ENCODE assay signal across 27 cellular contexts in the genomic region with DNA sequence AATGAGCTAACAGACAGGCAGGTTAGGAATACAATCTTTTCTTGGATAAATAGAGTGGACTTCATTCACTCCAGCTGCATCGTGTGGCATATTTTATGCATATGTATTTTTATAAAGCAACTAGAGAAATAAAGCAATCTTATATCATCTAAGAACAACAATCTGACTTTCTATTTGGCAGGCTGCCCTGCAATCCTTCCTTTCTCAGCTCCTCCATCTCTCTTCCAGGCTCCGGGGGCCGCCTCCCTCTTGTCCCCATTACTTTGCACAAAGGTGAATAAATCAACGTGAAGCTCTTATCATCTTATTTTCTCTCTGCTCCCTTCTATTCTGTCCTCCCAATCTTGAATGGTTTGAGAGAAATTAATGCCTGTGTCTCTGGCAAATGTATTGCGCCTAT.
"Had no signal": no experiment of that assay in that cellular context is flagged by ENCODE, and none has a peak within 500 bp of the region (broad histone marks: within the 10 kb centered on the region; RNA-seq: fewer than 3 reads in every experiment).

No MANE protein-coding gene starts in this region.

- H3K4me1 Mint-ChIP-seq: activated CD4-positive, alpha-beta memory T cell treated with anti-CD3 and anti-CD28 coated beads, Interleukin-2, amount 10 ng/mL, durations not matched to agents 7 days and 5 days; activated CD4-positive, alpha-beta T cell treated with anti-CD3 and anti-CD28 coated beads, Interleukin-2, amount 10 ng/mL, durations not matched to agents 7 days and 5 days; activated naive CD4-positive, alpha-beta T cell treated with anti-CD3 and anti-CD28 coated beads, Interleukin-2, amount 50 U/mL, for 24 hours; activated naive CD8-positive, alpha-beta T cell treated with anti-CD3 and anti-CD28 coated beads for 36 hours; activated naive CD8-positive, alpha-beta T cell treated with anti-CD3 and anti-CD28 coated beads, Interleukin-2, amount 50 U/mL, for 24 hours; T-helper 17 cell had no signal

- DNase-seq: activated CD4-positive, alpha-beta memory T cell treated with anti-CD3 and anti-CD28 coated beads, Interleukin-2, amount 10 ng/mL, durations not matched to agents 7 days and 5 days; activated CD4-positive, alpha-beta T cell treated with anti-CD3 and anti-CD28 coated beads for 1 hour; activated CD4-positive, alpha-beta T cell treated with anti-CD3 and anti-CD28 coated beads for 4 hours; activated CD4-positive, alpha-beta T cell treated with anti-CD3 and anti-CD28 coated beads, Interleukin-2, amount 10 ng/mL, durations not matched to agents 7 days and 5 days; activated CD4-positive, alpha-beta T cell treated with anti-CD3 and anti-CD28 coated beads, Interleukin-2, amount 50 U/mL, for 4 hours; activated CD4-positive, CD25-positive, alpha-beta regulatory T cell; activated CD8-positive, alpha-beta memory T cell treated with anti-CD3 and anti-CD28 coated beads, Interleukin-2, amount 50 U/mL, for 48 hours; activated effector memory CD4-positive, alpha-beta T cell treated with Interleukin-2 at 50 U/mL for 16 hours; activated naive CD4-positive, alpha-beta T cell treated with anti-CD3 and anti-CD28 coated beads for 36 hours; activated naive CD8-positive, alpha-beta T cell treated with anti-CD3 and anti-CD28 coated beads for 36 hours; activated naive CD8-positive, alpha-beta T cell treated with anti-CD3 and anti-CD28 coated beads, Interleukin-2, amount 50 U/mL, for 24 hours; activated T-cell treated with anti-CD3 and anti-CD28 coated beads for 4 hours; activated T-cell treated with anti-CD3 and anti-CD28 coated beads, Interleukin-2, amount 50 U/mL, for 24 hours; activated T-cell treated with anti-CD3 and anti-CD28 coated beads, Interleukin-2, amount 50 U/mL, for 72 hours; adrenal gland; caudate nucleus; colonic mucosa; effector CD8-positive, alpha-beta T cell; erythroblast; foreskin melanocyte; heart right ventricle; T-helper 1 cell; T-helper 17 cell; T1000 had no signal

- ATAC-seq: activated naive CD8-positive, alpha-beta T cell treated with anti-CD3 and anti-CD28 coated beads, Interleukin-2, amount 50 U/mL, for 24 hours; activated T-cell treated with anti-CD3 and anti-CD28 coated beads, Interleukin-2, amount 50 U/mL, for 72 hours; gastroesophageal sphincter; heart right ventricle; T-helper 17 cell had no signal

- H3K4me3 Mint-ChIP-seq: activated CD4-positive, alpha-beta memory T cell treated with anti-CD3 and anti-CD28 coated beads, Interleukin-2, amount 10 ng/mL, durations not matched to agents 7 days and 5 days; activated CD4-positive, alpha-beta T cell treated with anti-CD3 and anti-CD28 coated beads, Interleukin-2, amount 10 ng/mL, durations not matched to agents 7 days and 5 days; activated naive CD4-positive, alpha-beta T cell treated with anti-CD3 and anti-CD28 coated beads for 36 hours; activated naive CD4-positive, alpha-beta T cell treated with anti-CD3 and anti-CD28 coated beads, Interleukin-2, amount 50 U/mL, for 24 hours; activated naive CD8-positive, alpha-beta T cell treated with anti-CD3 and anti-CD28 coated beads for 36 hours; activated naive CD8-positive, alpha-beta T cell treated with anti-CD3 and anti-CD28 coated beads, Interleukin-2, amount 50 U/mL, for 24 hours; activated T-cell treated with anti-CD3 and anti-CD28 coated beads, Interleukin-2, amount 50 U/mL, for 24 hours; activated T-cell treated with anti-CD3 and anti-CD28 coated beads, Interleukin-2, amount 50 U/mL, for 72 hours; T-helper 17 cell; T-helper 2 cell treated with Interferon-gamma antibody and Interleukin-4, amounts not matched to agents 5 μg/mL and 100 μg/mL, for 36 hours had no signal

- H3K36me3 Mint-ChIP-seq: activated naive CD4-positive, alpha-beta T cell treated with anti-CD3 and anti-CD28 coated beads, Interleukin-2, amount 50 U/mL, for 24 hours; activated naive CD8-positive, alpha-beta T cell treated with anti-CD3 and anti-CD28 coated beads for 36 hours had no signal

- H3K9me3 Mint-ChIP-seq: activated CD4-positive, alpha-beta T cell treated with anti-CD3 and anti-CD28 coated beads, Interleukin-2, amount 10 ng/mL, durations not matched to agents 7 days and 5 days; activated T-cell treated with anti-CD3 and anti-CD28 coated beads, Interleukin-2, amount 50 U/mL, for 72 hours; T-helper 2 cell treated with Interferon-gamma antibody and Interleukin-4, amounts not matched to agents 5 μg/mL and 100 μg/mL, for 36 hours had no signal

- H3K27ac Mint-ChIP-seq: activated CD4-positive, alpha-beta memory T cell treated with anti-CD3 and anti-CD28 coated beads, Interleukin-2, amount 10 ng/mL, durations not matched to agents 7 days and 5 days; activated CD4-positive, alpha-beta T cell treated with anti-CD3 and anti-CD28 coated beads, Interleukin-2, amount 10 ng/mL, durations not matched to agents 7 days and 5 days; activated naive CD4-positive, alpha-beta T cell treated with anti-CD3 and anti-CD28 coated beads for 36 hours; activated naive CD4-positive, alpha-beta T cell treated with anti-CD3 and anti-CD28 coated beads, Interleukin-2, amount 50 U/mL, for 24 hours; activated naive CD8-positive, alpha-beta T cell treated with anti-CD3 and anti-CD28 coated beads for 36 hours; activated naive CD8-positive, alpha-beta T cell treated with anti-CD3 and anti-CD28 coated beads, Interleukin-2, amount 50 U/mL, for 24 hours; activated T-cell treated with anti-CD3 and anti-CD28 coated beads, Interleukin-2, amount 50 U/mL, for 24 hours; activated T-cell treated with anti-CD3 and anti-CD28 coated beads, Interleukin-2, amount 50 U/mL, for 72 hours; T-helper 17 cell; T-helper 2 cell treated with Interferon-gamma antibody and Interleukin-4, amounts not matched to agents 5 μg/mL and 100 μg/mL, for 36 hours had no signal

- H3K27me3 Mint-ChIP-seq: activated CD4-positive, alpha-beta memory T cell treated with anti-CD3 and anti-CD28 coated beads, Interleukin-2, amount 10 ng/mL, durations not matched to agents 7 days and 5 days; activated CD4-positive, alpha-beta T cell treated with anti-CD3 and anti-CD28 coated beads, Interleukin-2, amount 10 ng/mL, durations not matched to agents 7 days and 5 days had no signal
